17 cellular contexts compared by ENCODE assay signal in genomic region chr20:3896302-3896701, GRCh38. TPM values are rescaled to one million over a fixed set of nuclear protein-coding genes. Genes with fewer than 3 reads are reported as not detected.
DNase-seq lines count a peak whose midpoint lies in the region; ATAC-seq and TF ChIP-seq lines count a peak whose summit lies in the region.
"Had no signal": no experiment of that assay in that cellular context is flagged by ENCODE, and none has a peak within 500 bp of the region (broad histone marks: within the 10 kb centered on the region; RNA-seq: fewer than 3 reads in every experiment).

No MANE protein-coding gene starts in this region.

- peaks cover 95% of the 10 kb centered on the region for H3K4me1 ChIP-seq in CD4-positive, alpha-beta memory T cell (ENCODE audit: insufficient read depth, low read length)
- H3K4me1 ChIP-seq in Karpas-422 (ENCODE audit: low read length) = peaks cover 74% of the 10 kb centered on the region

- H3K36me3 ChIP-seq in CD4-positive, alpha-beta memory T cell (ENCODE audit: insufficient read depth, low read length) = no peaks in the 10 kb centered on the region
- peaks cover 18% of the 10 kb centered on the region for H3K36me3 ChIP-seq in Karpas-422 (ENCODE audit: insufficient read depth, low read length)
- H3K36me3 ChIP-seq: transverse colon had no signal

- no peak for TF ChIP-seq CTCF in nephron progenitor cell (IDR thresholded peaks at IDR 0.05)

- H3K9me3 ChIP-seq in CD4-positive, alpha-beta memory T cell (ENCODE audit: control insufficient read depth in 1 of 2, low read length in 2 of 2) = no peaks in the 10 kb centered on the region
- H3K9me3 ChIP-seq in Karpas-422 (ENCODE audit: low read length) = no peaks in the 10 kb centered on the region
- H3K9me3 ChIP-seq: BLaER1, mucosa of descending colon, transverse colon had no signal

- ATAC-seq in GM21526 (IDR thresholded peaks at IDR 0.05; ENCODE audit: low FRiP score, unreplicated experiment) = no peak
- ATAC-seq: mucosa of descending colon had no signal

- H3K9me2 ChIP-seq in Karpas-422 (replicated peaks; ENCODE audit: insufficient read depth, low read length) = no peaks in the 10 kb centered on the region

- no peak overlapping the region for H2AFZ ChIP-seq in Karpas-422 (ENCODE audit: low read length)

- POLR2A ChIA-PET in CD4-positive, alpha-beta memory T cell (lab: Charles Lee; ENCODE audit: partially characterized antibody) = interaction anchor here (2.3 kb wide), 1 partner anchor 10 kb away, joined by 11 read pairs; no protein-coding TSS in a partner anchor

- no peaks in the 10 kb centered on the region for H3K27me3 ChIP-seq in CD4-positive, alpha-beta memory T cell (ENCODE audit: insufficient read depth, low read length)
- H3K27me3 ChIP-seq in Karpas-422 (ENCODE audit: low read length) = no peaks in the 10 kb centered on the region
- H3K27me3 ChIP-seq: BLaER1, transverse colon had no signal

- peaks cover 79% of the 10 kb centered on the region for H4K20me1 ChIP-seq in Karpas-422 (ENCODE audit: insufficient read depth, low read depth, low read length)

- no peak overlapping the region for H3K4me3 ChIP-seq in CD4-positive, alpha-beta memory T cell (ENCODE audit: low read length in 2 of 2)
- H3K4me3 ChIP-seq in Karpas-422 (ENCODE audit: low read length) = no peak overlapping the region
- H3K4me3 ChIP-seq: BLaER1, mucosa of descending colon, transverse colon had no signal

- CTCF ChIA-PET in CD4-positive, alpha-beta memory T cell (lab: Charles Lee; ENCODE audit: partially characterized antibody) = interaction anchor here (1.7 kb wide), 1 partner anchor 189 kb away, joined by 7 read pairs; no protein-coding TSS in a partner anchor

- no peaks in the 10 kb centered on the region for H3K9me3 Mint-ChIP-seq in CD4-positive, alpha-beta memory T cell
- no peaks in the 10 kb centered on the region for H3K9me3 Mint-ChIP-seq in dendritic cell treated with granulocyte-macrophage colony-stimulating factor and Interleukin-4, amounts not matched to agents 40 ng/mL and 50 ng/mL, for 4 days
- no peaks in the 10 kb centered on the region for H3K9me3 Mint-ChIP-seq in nephron progenitor cell
- H3K9me3 Mint-ChIP-seq: IgD-negative memory B cell had no signal

- H3K36me3 Mint-ChIP-seq in CD4-positive, alpha-beta memory T cell = peaks cover 16 to 30% of the 10 kb centered on the region in 2 donors
- H3K36me3 Mint-ChIP-seq in dendritic cell treated with granulocyte-macrophage colony-stimulating factor and Interleukin-4, amounts not matched to agents 40 ng/mL and 50 ng/mL, for 4 days (ENCODE audit: low read depth) = peaks cover 60% of the 10 kb centered on the region
- H3K36me3 Mint-ChIP-seq in nephron progenitor cell (ENCODE audit: low read depth) = peaks cover 61% of the 10 kb centered on the region

- H3K79me2 ChIP-seq in Karpas-422 (ENCODE audit: low read length) = peaks cover 100% of the 10 kb centered on the region

- H3K27ac ChIP-seq in CD4-positive, alpha-beta memory T cell (ENCODE audit: low read depth, low read length) = no peak overlapping the region
- H3K27ac ChIP-seq in Karpas-422 (ENCODE audit: low read length) = peak overlapping the region; percentile 38
- H3K27ac ChIP-seq: BLaER1, transverse colon had no signal

- H3K27ac Mint-ChIP-seq in CD4-positive, alpha-beta memory T cell = peak overlapping the region in 6 of 7 donors; percentile 21 to 86 (median 70)
- peak overlapping the region; percentile 65 for H3K27ac Mint-ChIP-seq in dendritic cell treated with granulocyte-macrophage colony-stimulating factor and Interleukin-4, amounts not matched to agents 40 ng/mL and 50 ng/mL, for 4 days
- peak overlapping the region; percentile 42 for H3K27ac Mint-ChIP-seq in nephron progenitor cell

- no peak for DNase-seq in CD4-positive, alpha-beta memory T cell
- DNase-seq in Karpas-422 = no peak
- no peak for DNase-seq in nephron progenitor cell
- no peak for DNase-seq in NCI-H748 treated with DMSO at 0.1 percent for 48 hours (lab: John Stamatoyannopoulos, UW)
- no peak for DNase-seq in HK-2 (ENCODE audit: unreplicated experiment)
- no peak for DNase-seq in DMS 273 (lab: John Stamatoyannopoulos, UW; ENCODE audit: unreplicated experiment)
- DNase-seq: glutamatergic neuron; islet precursor cell; mucosa of descending colon; NCI-H1417; NCI-H2227 treated with DMSO at 0.1 percent for 48 hours; stimulated activated CD4-positive, alpha-beta T cell treated with anti-CD3 and anti-CD28 coated beads, Interleukin-15, amount 100 ng/mL, for 24 hours; transverse colon had no signal

- peak overlapping the region; percentile 20 for H3K4me2 ChIP-seq in Karpas-422 (ENCODE audit: low read depth, low read length, poor library complexity, severe bottlenecking)

- H3K4me3 Mint-ChIP-seq in CD4-positive, alpha-beta memory T cell = peak overlapping the region in 6 of 8 donors; percentile 22 to 86 (median 54)
- H3K4me3 Mint-ChIP-seq in dendritic cell treated with granulocyte-macrophage colony-stimulating factor and Interleukin-4, amounts not matched to agents 40 ng/mL and 50 ng/mL, for 4 days = peak overlapping the region; percentile 58
- H3K4me3 Mint-ChIP-seq in nephron progenitor cell = no peak overlapping the region

- no peaks in the 10 kb centered on the region for H3K27me3 Mint-ChIP-seq in CD4-positive, alpha-beta memory T cell
- H3K27me3 Mint-ChIP-seq in dendritic cell treated with granulocyte-macrophage colony-stimulating factor and Interleukin-4, amounts not matched to agents 40 ng/mL and 50 ng/mL, for 4 days = no peaks in the 10 kb centered on the region
- H3K27me3 Mint-ChIP-seq in nephron progenitor cell (ENCODE audit: low read depth, poor library complexity) = no peaks in the 10 kb centered on the region
- H3K27me3 Mint-ChIP-seq: IgD-negative memory B cell had no signal

- H3K9ac ChIP-seq in Karpas-422 (ENCODE audit: low read length) = 0 out of 2 replicates have a peak overlapping the region, but pooled peaks have one; percentile 1
- H3K9ac ChIP-seq: BLaER1 had no signal

- H3K4me1 Mint-ChIP-seq in CD4-positive, alpha-beta memory T cell = peaks cover 53 to 93% (median 73%) of the 10 kb centered on the region in 4 donors
- H3K4me1 Mint-ChIP-seq in dendritic cell treated with granulocyte-macrophage colony-stimulating factor and Interleukin-4, amounts not matched to agents 40 ng/mL and 50 ng/mL, for 4 days (ENCODE audit: low read depth) = peaks cover 72% of the 10 kb centered on the region
- peaks cover 36% of the 10 kb centered on the region for H3K4me1 Mint-ChIP-seq in nephron progenitor cell

- intact Hi-C loops in CD4-positive, alpha-beta memory T cell (cut with micrococcal nuclease) = no loop called here
- intact Hi-C loops in dendritic cell treated with granulocyte-macrophage colony-stimulating factor and Interleukin-4, amounts not matched to agents 40 ng/mL and 50 ng/mL, for 4 days (cut with micrococcal nuclease) = no loop called here

RNA-seq across cellular contexts. Expression of gene PANK2, which starts 7.1 kb away (rescaled TPM):
- 10 to 100 TPM; 71.4 to 80.5 TPM for total RNA-seq in CD4-positive, alpha-beta memory T cell
- 10 to 100 TPM; 48.5 to 54.3 TPM for polyA plus RNA-seq in CD4-positive, alpha-beta memory T cell
- 19.2 and 41.5 TPM in 2 replicates for total RNA-seq in Karpas-422 (2014; rRNA removed; shearing (Covaris generic); ENCODE audit: low replicate concordance)

RNA-seq across cellular contexts. Expression of gene MAVS, which starts 49.7 kb away (rescaled TPM):
- total RNA-seq in CD4-positive, alpha-beta memory T cell = 10 to 100 TPM; 45.2 to 49.3 TPM
- polyA plus RNA-seq in CD4-positive, alpha-beta memory T cell = 1 to 10 TPM; 1.2 to 8.5 TPM
- total RNA-seq in Karpas-422 (2014; rRNA removed; shearing (Covaris generic); ENCODE audit: low replicate concordance) = 18.4 and 22.7 TPM in 2 replicates
